1 cellular context compared by ENCODE assay signal in the genomic region with DNA sequence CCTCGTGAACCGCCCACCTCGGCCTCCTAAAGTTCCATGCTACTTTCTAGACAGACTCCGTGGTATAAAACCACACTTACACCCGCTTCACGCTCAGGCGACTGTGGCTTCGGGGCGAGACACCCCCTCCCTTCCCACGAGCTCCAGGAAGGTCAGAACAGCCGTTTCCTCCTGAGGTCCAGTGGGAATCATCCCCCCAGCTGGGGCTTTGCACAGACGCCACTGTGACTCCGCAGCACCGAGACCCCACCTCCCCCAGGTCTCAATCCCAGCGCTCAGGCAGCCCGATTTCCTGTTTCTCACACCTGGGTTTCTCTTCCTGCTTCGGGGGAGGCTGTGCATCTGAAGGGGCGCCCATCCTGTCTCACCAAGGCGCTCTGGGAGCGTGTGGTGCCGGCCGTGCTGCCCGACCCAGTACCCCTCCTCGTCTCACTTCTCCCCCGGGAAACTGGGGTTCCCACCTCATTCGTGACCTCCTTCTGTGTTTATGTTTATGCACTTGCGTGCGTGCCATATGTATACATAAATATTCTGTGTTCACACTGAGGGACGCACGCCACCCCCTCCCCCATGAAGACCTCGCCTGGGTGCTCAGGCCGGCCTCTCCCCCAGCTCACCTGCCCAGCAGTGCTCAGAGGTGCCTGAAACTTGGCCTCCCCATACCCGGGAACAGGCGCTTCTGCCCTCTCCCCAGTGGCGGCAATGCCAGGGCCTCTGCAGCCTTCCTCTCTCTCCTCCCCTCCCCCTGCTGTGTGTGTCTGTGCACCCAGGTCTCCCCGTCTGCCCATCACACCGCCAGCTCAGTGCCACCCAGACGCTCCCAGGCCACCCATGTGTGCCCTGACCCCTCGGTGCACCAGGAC.
TF ChIP-seq lines count a peak whose summit lies in the region.

No MANE protein-coding gene starts in this region.

TF ChIP-seq in GM12878, 131 proteins besides CTCF, POLR2A, EP300 and RAD21 (continued from another document):
- TF ChIP-seq, protein P1, sequence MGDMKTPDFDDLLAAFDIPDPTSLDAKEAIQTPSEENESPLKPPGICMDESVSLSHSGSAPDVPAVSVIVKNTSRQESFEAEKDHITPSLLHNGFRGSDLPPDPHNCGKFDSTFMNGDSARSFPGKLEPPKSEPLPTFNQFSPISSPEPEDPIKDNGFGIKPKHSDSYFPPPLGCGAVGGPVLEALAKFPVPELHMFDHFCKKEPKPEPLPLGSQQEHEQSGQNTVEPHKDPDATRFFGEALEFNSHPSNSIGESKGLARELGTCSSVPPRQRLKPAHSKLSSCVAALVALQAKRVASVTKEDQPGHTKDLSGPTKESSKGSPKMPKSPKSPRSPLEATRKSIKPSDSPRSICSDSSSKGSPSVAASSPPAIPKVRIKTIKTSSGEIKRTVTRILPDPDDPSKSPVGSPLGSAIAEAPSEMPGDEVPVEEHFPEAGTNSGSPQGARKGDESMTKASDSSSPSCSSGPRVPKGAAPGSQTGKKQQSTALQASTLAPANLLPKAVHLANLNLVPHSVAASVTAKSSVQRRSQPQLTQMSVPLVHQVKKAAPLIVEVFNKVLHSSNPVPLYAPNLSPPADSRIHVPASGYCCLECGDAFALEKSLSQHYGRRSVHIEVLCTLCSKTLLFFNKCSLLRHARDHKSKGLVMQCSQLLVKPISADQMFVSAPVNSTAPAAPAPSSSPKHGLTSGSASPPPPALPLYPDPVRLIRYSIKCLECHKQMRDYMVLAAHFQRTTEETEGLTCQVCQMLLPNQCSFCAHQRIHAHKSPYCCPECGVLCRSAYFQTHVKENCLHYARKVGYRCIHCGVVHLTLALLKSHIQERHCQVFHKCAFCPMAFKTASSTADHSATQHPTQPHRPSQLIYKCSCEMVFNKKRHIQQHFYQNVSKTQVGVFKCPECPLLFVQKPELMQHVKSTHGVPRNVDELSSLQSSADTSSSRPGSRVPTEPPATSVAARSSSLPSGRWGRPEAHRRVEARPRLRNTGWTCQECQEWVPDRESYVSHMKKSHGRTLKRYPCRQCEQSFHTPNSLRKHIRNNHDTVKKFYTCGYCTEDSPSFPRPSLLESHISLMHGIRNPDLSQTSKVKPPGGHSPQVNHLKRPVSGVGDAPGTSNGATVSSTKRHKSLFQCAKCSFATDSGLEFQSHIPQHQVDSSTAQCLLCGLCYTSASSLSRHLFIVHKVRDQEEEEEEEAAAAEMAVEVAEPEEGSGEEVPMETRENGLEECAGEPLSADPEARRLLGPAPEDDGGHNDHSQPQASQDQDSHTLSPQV (IDR thresholded peaks at IDR 0.05): no peak
- peak; percentile 78 for TF ChIP-seq SPI1 (IDR thresholded peaks at IDR 0.05; ENCODE audit: borderline replicate concordance, insufficient read depth, low read depth, low read length)
- TF ChIP-seq, protein P2, sequence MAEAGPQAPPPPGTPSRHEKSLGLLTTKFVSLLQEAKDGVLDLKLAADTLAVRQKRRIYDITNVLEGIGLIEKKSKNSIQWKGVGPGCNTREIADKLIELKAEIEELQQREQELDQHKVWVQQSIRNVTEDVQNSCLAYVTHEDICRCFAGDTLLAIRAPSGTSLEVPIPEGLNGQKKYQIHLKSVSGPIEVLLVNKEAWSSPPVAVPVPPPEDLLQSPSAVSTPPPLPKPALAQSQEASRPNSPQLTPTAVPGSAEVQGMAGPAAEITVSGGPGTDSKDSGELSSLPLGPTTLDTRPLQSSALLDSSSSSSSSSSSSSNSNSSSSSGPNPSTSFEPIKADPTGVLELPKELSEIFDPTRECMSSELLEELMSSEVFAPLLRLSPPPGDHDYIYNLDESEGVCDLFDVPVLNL (IDR thresholded peaks at IDR 0.05; ENCODE audit: low read depth, low read length): no peak
- peak; percentile 81; the same call in 1 of the 2 replicates for TF ChIP-seq MTA3 (IDR thresholded peaks at IDR 0.05; ENCODE audit: borderline replicate concordance, low read length)
- no peak for TF ChIP-seq EZH2 (IDR thresholded peaks at IDR 0.05; ENCODE audit: borderline replicate concordance, control insufficient read depth, low read depth, low read length)
- no peak for TF ChIP-seq YY1 (IDR thresholded peaks at IDR 0.05; ENCODE audit: low read depth, low read length)
- TF ChIP-seq RB1 (IDR thresholded peaks at IDR 0.05; ENCODE audit: borderline replicate concordance): 0 out of 2 replicates have a peak, but pooled peaks have one; percentile 25
- TF ChIP-seq ASH2L (IDR thresholded peaks at IDR 0.05; ENCODE audit: borderline replicate concordance, low read depth): 0 out of 2 replicates have a peak, but pooled peaks have one; percentile 59
- 0 out of 2 replicates have a peak, but pooled peaks have one; percentile 51 for TF ChIP-seq PML (IDR thresholded peaks at IDR 0.05; ENCODE audit: low read length)
- TF ChIP-seq, protein P3, sequence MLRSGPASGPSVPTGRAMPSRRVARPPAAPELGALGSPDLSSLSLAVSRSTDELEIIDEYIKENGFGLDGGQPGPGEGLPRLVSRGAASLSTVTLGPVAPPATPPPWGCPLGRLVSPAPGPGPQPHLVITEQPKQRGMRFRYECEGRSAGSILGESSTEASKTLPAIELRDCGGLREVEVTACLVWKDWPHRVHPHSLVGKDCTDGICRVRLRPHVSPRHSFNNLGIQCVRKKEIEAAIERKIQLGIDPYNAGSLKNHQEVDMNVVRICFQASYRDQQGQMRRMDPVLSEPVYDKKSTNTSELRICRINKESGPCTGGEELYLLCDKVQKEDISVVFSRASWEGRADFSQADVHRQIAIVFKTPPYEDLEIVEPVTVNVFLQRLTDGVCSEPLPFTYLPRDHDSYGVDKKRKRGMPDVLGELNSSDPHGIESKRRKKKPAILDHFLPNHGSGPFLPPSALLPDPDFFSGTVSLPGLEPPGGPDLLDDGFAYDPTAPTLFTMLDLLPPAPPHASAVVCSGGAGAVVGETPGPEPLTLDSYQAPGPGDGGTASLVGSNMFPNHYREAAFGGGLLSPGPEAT (IDR thresholded peaks at IDR 0.05; ENCODE audit: low read depth): peak; percentile 94
- TF ChIP-seq, protein P4, sequence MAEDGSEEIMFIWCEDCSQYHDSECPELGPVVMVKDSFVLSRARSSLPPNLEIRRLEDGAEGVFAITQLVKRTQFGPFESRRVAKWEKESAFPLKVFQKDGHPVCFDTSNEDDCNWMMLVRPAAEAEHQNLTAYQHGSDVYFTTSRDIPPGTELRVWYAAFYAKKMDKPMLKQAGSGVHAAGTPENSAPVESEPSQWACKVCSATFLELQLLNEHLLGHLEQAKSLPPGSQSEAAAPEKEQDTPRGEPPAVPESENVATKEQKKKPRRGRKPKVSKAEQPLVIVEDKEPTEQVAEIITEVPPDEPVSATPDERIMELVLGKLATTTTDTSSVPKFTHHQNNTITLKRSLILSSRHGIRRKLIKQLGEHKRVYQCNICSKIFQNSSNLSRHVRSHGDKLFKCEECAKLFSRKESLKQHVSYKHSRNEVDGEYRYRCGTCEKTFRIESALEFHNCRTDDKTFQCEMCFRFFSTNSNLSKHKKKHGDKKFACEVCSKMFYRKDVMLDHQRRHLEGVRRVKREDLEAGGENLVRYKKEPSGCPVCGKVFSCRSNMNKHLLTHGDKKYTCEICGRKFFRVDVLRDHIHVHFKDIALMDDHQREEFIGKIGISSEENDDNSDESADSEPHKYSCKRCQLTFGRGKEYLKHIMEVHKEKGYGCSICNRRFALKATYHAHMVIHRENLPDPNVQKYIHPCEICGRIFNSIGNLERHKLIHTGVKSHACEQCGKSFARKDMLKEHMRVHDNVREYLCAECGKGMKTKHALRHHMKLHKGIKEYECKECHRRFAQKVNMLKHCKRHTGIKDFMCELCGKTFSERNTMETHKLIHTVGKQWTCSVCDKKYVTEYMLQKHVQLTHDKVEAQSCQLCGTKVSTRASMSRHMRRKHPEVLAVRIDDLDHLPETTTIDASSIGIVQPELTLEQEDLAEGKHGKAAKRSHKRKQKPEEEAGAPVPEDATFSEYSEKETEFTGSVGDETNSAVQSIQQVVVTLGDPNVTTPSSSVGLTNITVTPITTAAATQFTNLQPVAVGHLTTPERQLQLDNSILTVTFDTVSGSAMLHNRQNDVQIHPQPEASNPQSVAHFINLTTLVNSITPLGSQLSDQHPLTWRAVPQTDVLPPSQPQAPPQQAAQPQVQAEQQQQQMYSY (CRISPR knock-in tag; IDR thresholded peaks at IDR 0.05): no peak
- no peak for TF ChIP-seq SMAD5 (IDR thresholded peaks at IDR 0.05; ENCODE audit: low read depth)
- TF ChIP-seq ATF7 (IDR thresholded peaks at IDR 0.05; ENCODE audit: low read depth): peak; percentile 60; the same call in 1 of the 2 replicates
- TF ChIP-seq TCF12 (IDR thresholded peaks at IDR 0.05; ENCODE audit: low read depth, low read length): peak; percentile 89
- TF ChIP-seq HCFC1 (IDR thresholded peaks at IDR 0.05; ENCODE audit: low read length): 0 out of 2 replicates have a peak, but pooled peaks have one; percentile 8
- TF ChIP-seq SREBF2 (IDR thresholded peaks at IDR 0.05; ENCODE audit: low read length): no peak
- no peak for TF ChIP-seq NR2C2 (IDR thresholded peaks at IDR 0.05; ENCODE audit: borderline replicate concordance, control insufficient read depth, insufficient read length, low read depth)
- peak; percentile 70 for TF ChIP-seq KLF5 (IDR thresholded peaks at IDR 0.05; ENCODE audit: partially characterized antibody)
- no peak for TF ChIP-seq TCF7 (IDR thresholded peaks at IDR 0.05; ENCODE audit: borderline replicate concordance)
- peak; percentile 63 to 74 for TF ChIP-seq BHLHE40 (IDR thresholded peaks at IDR 0.05; ENCODE audit: borderline replicate concordance in 1 of 2, low read depth in 2 of 2, low read length in 1 of 2)
- TF ChIP-seq RAD51 (IDR thresholded peaks at IDR 0.05): no peak
- TF ChIP-seq YBX1 (IDR thresholded peaks at IDR 0.05): no peak
- TF ChIP-seq SRF (IDR thresholded peaks at IDR 0.05; ENCODE audit: low read depth in 2 of 2, low read length in 2 of 2): no peak
- TF ChIP-seq RUNX3 (IDR thresholded peaks at IDR 0.05; ENCODE audit: low read length): peak; percentile 90
